ENCODE assay signal across 1 cellular context in the genomic region with DNA sequence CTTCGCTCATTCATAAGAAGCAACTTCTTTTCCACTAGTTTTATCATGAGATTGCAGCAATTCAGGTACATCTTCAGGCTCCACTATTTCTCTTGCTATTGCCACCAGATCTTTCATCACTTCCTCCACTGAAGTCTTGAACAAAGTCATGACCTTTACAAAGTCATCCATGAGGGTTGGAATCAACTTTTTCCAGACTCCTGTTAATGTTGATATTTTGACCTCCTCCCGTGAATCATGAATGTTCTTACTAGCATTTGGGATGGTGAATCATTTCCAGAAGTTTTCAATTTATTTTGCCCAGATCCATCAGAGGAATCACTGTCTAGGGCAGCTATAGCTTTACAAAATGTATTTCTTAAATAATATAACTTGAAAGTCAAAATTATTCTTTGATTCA.
TF ChIP-seq lines count a peak whose summit lies in the region.

No MANE protein-coding gene starts in this region.

TF ChIP-seq in GM12878, 131 proteins besides CTCF, POLR2A, EP300 and RAD21:
- TF ChIP-seq NFXL1 (IDR thresholded peaks at IDR 0.05; ENCODE audit: borderline replicate concordance) = no peak
- TF ChIP-seq ZNF207 (IDR thresholded peaks at IDR 0.05; ENCODE audit: borderline replicate concordance) = no peak
- TF ChIP-seq SMAD5 (IDR thresholded peaks at IDR 0.05; ENCODE audit: low read depth) = no peak
- TF ChIP-seq SMAD1 (IDR thresholded peaks at IDR 0.05; ENCODE audit: low read depth, partially characterized antibody) = no peak
- TF ChIP-seq POU2F2 (IDR thresholded peaks at IDR 0.05; ENCODE audit: borderline replicate concordance, low read depth, low read length) = no peak
- no peak for TF ChIP-seq SREBF1 (IDR thresholded peaks at IDR 0.05; ENCODE audit: low read length)
- no peak for TF ChIP-seq FOXM1 (IDR thresholded peaks at IDR 0.05; ENCODE audit: low read depth, low read length)
- TF ChIP-seq JUND (IDR thresholded peaks at IDR 0.05; ENCODE audit: low read depth, low read length) = no peak
- no peak for TF ChIP-seq TBL1XR1 (IDR thresholded peaks at IDR 0.05; ENCODE audit: low read depth, low read length)
- no peak for TF ChIP-seq CHD2 (IDR thresholded peaks at IDR 0.05; ENCODE audit: borderline replicate concordance, low read depth, low read length)
- no peak for TF ChIP-seq BHLHE40 (IDR thresholded peaks at IDR 0.05; ENCODE audit: borderline replicate concordance in 1 of 2, low read depth in 2 of 2, low read length in 1 of 2)
- no peak for TF ChIP-seq HCFC1 (IDR thresholded peaks at IDR 0.05; ENCODE audit: low read length)
- no peak for TF ChIP-seq ZNF384 (IDR thresholded peaks at IDR 0.05; ENCODE audit: borderline replicate concordance, low read depth, low read length)
- no peak for TF ChIP-seq HDAC6 (IDR thresholded peaks at IDR 0.05; ENCODE audit: unreplicated experiment)
